ENCODE assay signal across 2 cellular contexts in genomic region chr19:18798384-18799352, GRCh38.
TF ChIP-seq lines count a peak whose summit lies in the region.

No MANE protein-coding gene starts in this region.

TF ChIP-seq in K562, 482 proteins besides CTCF, POLR2A, EP300 and RAD21 (continued from another document):
- TF ChIP-seq TFAP4 (CRISPR knock-in tag; IDR thresholded peaks at IDR 0.05; ENCODE audit: borderline replicate concordance) (0 out of 2 replicates have a peak, but pooled peaks have one; percentile 18), ADNP (tag; IDR thresholded peaks at IDR 0.05) (peak; percentile 60; the same call in 1 of the 2 replicates), FOXK1 (CRISPR knock-in tag; IDR thresholded peaks at IDR 0.05; ENCODE audit: borderline replicate concordance) (no peak), CBX5 (IDR thresholded peaks at IDR 0.05; ENCODE audit: borderline replicate concordance, low read depth) (no peak), TCF7 (IDR thresholded peaks at IDR 0.05; ENCODE audit: borderline replicate concordance) (no peak), ELF2 (CRISPR knock-in tag; IDR thresholded peaks at IDR 0.05) (no peak), RREB1 (CRISPR knock-in tag; IDR thresholded peaks at IDR 0.05) (no peak), PKNOX1 (IDR thresholded peaks at IDR 0.05) (peak; percentile 43), GTF2F1 (IDR thresholded peaks at IDR 0.05; ENCODE audit: low read depth, low read length) (no peak), KAT7 (CRISPR knock-in tag; IDR thresholded peaks at IDR 0.05; ENCODE audit: borderline replicate concordance) (no peak), HDAC6 (IDR thresholded peaks at IDR 0.05; ENCODE audit: low read depth, low read length) (no peak), MEIS2 (IDR thresholded peaks at IDR 0.05; ENCODE audit: partially characterized antibody) (peak; percentile 6), ZNF384 (IDR thresholded peaks at IDR 0.05; ENCODE audit: low read depth, low read length) (no peak), ZNF445 (CRISPR knock-in tag; IDR thresholded peaks at IDR 0.05; ENCODE audit: low read depth) (no peak), BCOR (IDR thresholded peaks at IDR 0.05) (peak; percentile 91), RAD51 (IDR thresholded peaks at IDR 0.05; ENCODE audit: borderline replicate concordance, low read depth) (no peak), ZNF217 (CRISPR knock-in tag; IDR thresholded peaks at IDR 0.05) (no peak)

TF ChIP-seq in HepG2, 621 proteins besides CTCF, POLR2A, EP300 and RAD21 (continued from another document and continues in another):
- TF ChIP-seq ETS1 (CRISPR knock-in tag; IDR thresholded peaks at IDR 0.05) (no peak), ZMAT5 (CRISPR knock-in tag; IDR thresholded peaks at IDR 0.05; ENCODE audit: borderline replicate concordance, low read depth) (no peak), MEF2D (CRISPR knock-in tag; IDR thresholded peaks at IDR 0.05) (no peak), HMG20A (CRISPR knock-in tag; IDR thresholded peaks at IDR 0.05; ENCODE audit: borderline replicate concordance) (no peak), RFXAP (CRISPR knock-in tag; IDR thresholded peaks at IDR 0.05; ENCODE audit: borderline replicate concordance) (0 out of 2 replicates have a peak, but pooled peaks have one; percentile 27), ZNF318 (CRISPR knock-in tag; IDR thresholded peaks at IDR 0.05) (no peak), SRSF1 (optimal IDR thresholded peaks at IDR 0.05; ENCODE audit: low read depth, low read length) (no peak), CAMTA2 (CRISPR knock-in tag; IDR thresholded peaks at IDR 0.05; ENCODE audit: borderline replicate concordance) (no peak), ZFP82 (CRISPR knock-in tag; IDR thresholded peaks at IDR 0.05; ENCODE audit: borderline replicate concordance) (no peak), KLF6 (CRISPR knock-in tag; IDR thresholded peaks at IDR 0.05) (no peak), BORCS8-MEF2B (CRISPR knock-in tag; IDR thresholded peaks at IDR 0.05) (no peak), TFDP2 (CRISPR knock-in tag; IDR thresholded peaks at IDR 0.05) (no peak), U2AF1 (optimal IDR thresholded peaks at IDR 0.05; ENCODE audit: low read depth, low read length) (no peak), TAF15 (IDR thresholded peaks at IDR 0.05; ENCODE audit: low read depth, low read length, poor library complexity, severe bottlenecking) (no peak), SMARCE1 (IDR thresholded peaks at IDR 0.05; ENCODE audit: borderline replicate concordance) (no peak), ZNF30 (CRISPR knock-in tag; IDR thresholded peaks at IDR 0.05) (no peak), RBFOX2 (IDR thresholded peaks at IDR 0.05; ENCODE audit: low read depth, low read length) (no peak), MYPOP (CRISPR knock-in tag; IDR thresholded peaks at IDR 0.05) (no peak), ZFAT (CRISPR knock-in tag; conservative IDR thresholded peaks at IDR 0.05) (no peak), ZNF580 (CRISPR knock-in tag; IDR thresholded peaks at IDR 0.05; ENCODE audit: borderline replicate concordance, low read depth) (peak; percentile 52; the same call in 1 of the 2 replicates), ZNF232 (CRISPR knock-in tag; IDR thresholded peaks at IDR 0.05; ENCODE audit: borderline replicate concordance) (no peak), ZNF512 (CRISPR knock-in tag; IDR thresholded peaks at IDR 0.05) (no peak), ZNF557 (CRISPR knock-in tag; IDR thresholded peaks at IDR 0.05) (no peak), RBM22 (optimal IDR thresholded peaks at IDR 0.05; ENCODE audit: low read length) (no peak), ZNF83 (CRISPR knock-in tag; IDR thresholded peaks at IDR 0.05; ENCODE audit: borderline replicate concordance) (no peak), KDM3A (CRISPR knock-in tag; IDR thresholded peaks at IDR 0.05; ENCODE audit: low read depth) (no peak), ZBTB14 (CRISPR knock-in tag; IDR thresholded peaks at IDR 0.05) (no peak), SMAD3 (CRISPR knock-in tag; IDR thresholded peaks at IDR 0.05) (no peak), PRDM4 (CRISPR knock-in tag; IDR thresholded peaks at IDR 0.05; ENCODE audit: borderline replicate concordance) (no peak), ZNF788 (CRISPR knock-in tag; IDR thresholded peaks at IDR 0.05; ENCODE audit: borderline replicate concordance) (peak; percentile 15; the same call in 1 of the 2 replicates), ZNF460 (CRISPR knock-in tag; IDR thresholded peaks at IDR 0.05; ENCODE audit: borderline replicate concordance) (no peak)
